Comparison of ENCODE assay signal across 2 cellular contexts in genomic region chr9:136572596-136573313, GRCh38.
TF ChIP-seq lines count a peak whose summit lies in the region.

No MANE protein-coding gene starts in this region.

TF ChIP-seq in liver, 16 proteins besides CTCF, POLR2A, EP300 and RAD21 (continued from another document):
- TF ChIP-seq REST (IDR thresholded peaks at IDR 0.05) (no peak), NR2F2 (IDR thresholded peaks at IDR 0.05) (peak; percentile 27), TAF1 (conservative IDR thresholded peaks at IDR 0.05) (no peak)

TF ChIP-seq in HepG2, 621 proteins besides CTCF, POLR2A, EP300 and RAD21 (continued from another document):
- TF ChIP-seq, protein P1, sequence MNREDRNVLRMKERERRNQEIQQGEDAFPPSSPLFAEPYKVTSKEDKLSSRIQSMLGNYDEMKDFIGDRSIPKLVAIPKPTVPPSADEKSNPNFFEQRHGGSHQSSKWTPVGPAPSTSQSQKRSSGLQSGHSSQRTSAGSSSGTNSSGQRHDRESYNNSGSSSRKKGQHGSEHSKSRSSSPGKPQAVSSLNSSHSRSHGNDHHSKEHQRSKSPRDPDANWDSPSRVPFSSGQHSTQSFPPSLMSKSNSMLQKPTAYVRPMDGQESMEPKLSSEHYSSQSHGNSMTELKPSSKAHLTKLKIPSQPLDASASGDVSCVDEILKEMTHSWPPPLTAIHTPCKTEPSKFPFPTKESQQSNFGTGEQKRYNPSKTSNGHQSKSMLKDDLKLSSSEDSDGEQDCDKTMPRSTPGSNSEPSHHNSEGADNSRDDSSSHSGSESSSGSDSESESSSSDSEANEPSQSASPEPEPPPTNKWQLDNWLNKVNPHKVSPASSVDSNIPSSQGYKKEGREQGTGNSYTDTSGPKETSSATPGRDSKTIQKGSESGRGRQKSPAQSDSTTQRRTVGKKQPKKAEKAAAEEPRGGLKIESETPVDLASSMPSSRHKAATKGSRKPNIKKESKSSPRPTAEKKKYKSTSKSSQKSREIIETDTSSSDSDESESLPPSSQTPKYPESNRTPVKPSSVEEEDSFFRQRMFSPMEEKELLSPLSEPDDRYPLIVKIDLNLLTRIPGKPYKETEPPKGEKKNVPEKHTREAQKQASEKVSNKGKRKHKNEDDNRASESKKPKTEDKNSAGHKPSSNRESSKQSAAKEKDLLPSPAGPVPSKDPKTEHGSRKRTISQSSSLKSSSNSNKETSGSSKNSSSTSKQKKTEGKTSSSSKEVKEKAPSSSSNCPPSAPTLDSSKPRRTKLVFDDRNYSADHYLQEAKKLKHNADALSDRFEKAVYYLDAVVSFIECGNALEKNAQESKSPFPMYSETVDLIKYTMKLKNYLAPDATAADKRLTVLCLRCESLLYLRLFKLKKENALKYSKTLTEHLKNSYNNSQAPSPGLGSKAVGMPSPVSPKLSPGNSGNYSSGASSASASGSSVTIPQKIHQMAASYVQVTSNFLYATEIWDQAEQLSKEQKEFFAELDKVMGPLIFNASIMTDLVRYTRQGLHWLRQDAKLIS (CRISPR knock-in tag; IDR thresholded peaks at IDR 0.05): no peak
- TF ChIP-seq MYC (CRISPR knock-in tag; IDR thresholded peaks at IDR 0.05; ENCODE audit: borderline replicate concordance) (no peak), YY1 (IDR thresholded peaks at IDR 0.05; ENCODE audit: insufficient read depth, insufficient replicate concordance, low read depth, low read length) (no peak), ZNF12 (CRISPR knock-in tag; IDR thresholded peaks at IDR 0.05) (no peak), ZNF567 (CRISPR knock-in tag; IDR thresholded peaks at IDR 0.05; ENCODE audit: borderline replicate concordance) (no peak), ZNF24 (IDR thresholded peaks at IDR 0.05) (no peak), ATAD3A (CRISPR knock-in tag; IDR thresholded peaks at IDR 0.05) (no peak), ZGPAT (CRISPR knock-in tag; IDR thresholded peaks at IDR 0.05) (no peak), SRSF9 (IDR thresholded peaks at IDR 0.05; ENCODE audit: borderline replicate concordance, insufficient read depth, low read depth, low read length, poor library complexity, severe bottlenecking) (no peak), NONO (IDR thresholded peaks at IDR 0.05) (no peak), NONO (CRISPR knock-in tag; conservative IDR thresholded peaks at IDR 0.05) (no peak), HNF1A (IDR thresholded peaks at IDR 0.05; ENCODE audit: low read depth) (no peak), HNF1A (CRISPR knock-in tag; IDR thresholded peaks at IDR 0.05; ENCODE audit: borderline replicate concordance) (no peak)
- TF ChIP-seq, protein P2, sequence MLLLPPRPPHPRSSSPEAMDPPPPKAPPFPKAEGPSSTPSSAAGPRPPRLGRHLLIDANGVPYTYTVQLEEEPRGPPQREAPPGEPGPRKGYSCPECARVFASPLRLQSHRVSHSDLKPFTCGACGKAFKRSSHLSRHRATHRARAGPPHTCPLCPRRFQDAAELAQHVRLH (CRISPR knock-in tag; IDR thresholded peaks at IDR 0.05; ENCODE audit: borderline replicate concordance, low read depth): no peak
